ENCODE assay signal across 1 cellular context in genomic region chr17:79836952-79837887, GRCh38.
TF ChIP-seq lines count a peak whose summit lies in the region.

No MANE protein-coding gene starts in this region.

TF ChIP-seq in GM23338, 12 proteins besides CTCF, POLR2A, EP300 and RAD21 (continued from another document):
- TF ChIP-seq ZNF462 (CRISPR knock-in tag; IDR thresholded peaks at IDR 0.05) (no peak), ZNF331 (CRISPR knock-in tag; IDR thresholded peaks at IDR 0.05; ENCODE audit: low read depth) (no peak), JUNB (IDR thresholded peaks at IDR 0.05; ENCODE audit: unreplicated experiment) (no peak), EZH2 (IDR thresholded peaks at IDR 0.05; ENCODE audit: low read depth, unreplicated experiment) (no peak), CREB1 (CRISPR knock-in tag; IDR thresholded peaks at IDR 0.05; ENCODE audit: low read depth) (0 out of 2 replicates have a peak, but pooled peaks have one; percentile 63), ZNF114 (CRISPR knock-in tag; IDR thresholded peaks at IDR 0.05) (no peak)
